ENCODE assay signal across 9 cellular contexts in genomic region chr11:69497221-69497787, GRCh38. TPM values are rescaled to one million over a fixed set of nuclear protein-coding genes. Genes with fewer than 3 reads are reported as not detected.
DNase-seq lines count a peak whose midpoint lies in the region; ATAC-seq and TF ChIP-seq lines count a peak whose summit lies in the region.
"Had no signal": no experiment of that assay in that cellular context is flagged by ENCODE, and none has a peak within 500 bp of the region (broad histone marks: within the 10 kb centered on the region; RNA-seq: fewer than 3 reads in every experiment).

No MANE protein-coding gene starts in this region.

- H3K27me3 ChIP-seq in Peyer's patch (no peaks in the 10 kb centered on the region), fibroblast of lung (ENCODE audit: control insufficient read depth, insufficient read depth, low read length) (no peaks in the 10 kb centered on the region)
- H3K27me3 ChIP-seq: BLaER1 treated with 17β-estradiol and CSF1 and Interleukin-3, amounts not matched to agents 10 nM and 100 nM had no signal

- peaks cover 0 to 36% (median 1%) of the 10 kb centered on the region in 4 donors for H3K4me1 ChIP-seq in Peyer's patch
- H3K4me1 ChIP-seq in fibroblast of lung (ENCODE audit: control insufficient read depth, extremely low read depth, insufficient read depth, low read length), result peaks cover 12% of the 10 kb centered on the region

- no peaks in the 10 kb centered on the region for H3K79me2 ChIP-seq in fibroblast of lung (ENCODE audit: control insufficient read depth, insufficient read depth, low read length)

- POLR2A ChIA-PET in AG04449 (lab: Yijun Ruan, JAX), result interaction anchor here (1.0 to 1.6 kb wide), 7 partner anchors 17 to 374 kb away, joined by 3 to 5 read pairs (median 4); no protein-coding TSS in a partner anchor

- peak overlapping the region; percentile 57 for H3K4me2 ChIP-seq in fibroblast of lung (ENCODE audit: extremely low read depth, insufficient read depth, low read length)
- H3K4me2 ChIP-seq: BLaER1 treated with 17β-estradiol and CSF1 and Interleukin-3, amounts not matched to agents 10 nM and 100 nM had no signal

- H3K9me3 ChIP-seq in Peyer's patch, result no peaks in the 10 kb centered on the region
- H3K9me3 ChIP-seq in fibroblast of lung (ENCODE audit: control insufficient read depth, insufficient read depth, low read depth, low read length), result no peaks in the 10 kb centered on the region
- H3K9me3 ChIP-seq: BLaER1 treated with 17β-estradiol and CSF1 and Interleukin-3, amounts not matched to agents 10 nM and 100 nM had no signal

- H3K27ac Mint-ChIP-seq in nephron, result peak overlapping the region; percentile 57 to 79 (median 70)
- no peak overlapping the region for H3K27ac Mint-ChIP-seq in activated naive CD4-positive, alpha-beta T cell treated with anti-CD3 and anti-CD28 coated beads for 36 hours

- H2AFZ ChIP-seq in fibroblast of lung (ENCODE audit: low read length), result no peak overlapping the region

- DNase-seq in AG04449 (ENCODE audit: low read depth, low spot score), result peak; percentile 67
- peak in 2 of 3 donors; percentile 22 to 55 for DNase-seq in Peyer's patch
- DNase-seq in fibroblast of lung (ENCODE audit: low read depth in 2 of 2), result peak; percentile 94 to 99
- no peak for DNase-seq in activated naive CD4-positive, alpha-beta T cell treated with anti-CD3 and anti-CD28 coated beads for 36 hours
- no peak for DNase-seq in HUDEP-2 (lab: John Stamatoyannopoulos, UW; ENCODE audit: unreplicated experiment in 76 of 76)

- peaks cover 34% of the 10 kb centered on the region for H3K27me3 Mint-ChIP-seq in nephron (ENCODE audit: low read depth)
- no peaks in the 10 kb centered on the region for H3K27me3 Mint-ChIP-seq in activated naive CD4-positive, alpha-beta T cell treated with anti-CD3 and anti-CD28 coated beads for 36 hours (ENCODE audit: low read depth)

- H3K9ac ChIP-seq in fibroblast of lung (ENCODE audit: insufficient read depth, low read length), result no peak overlapping the region
- H3K9ac ChIP-seq: BLaER1 treated with 17β-estradiol and CSF1 and Interleukin-3, amounts not matched to agents 10 nM and 100 nM had no signal

- H3K36me3 ChIP-seq in Peyer's patch (no peaks in the 10 kb centered on the region), fibroblast of lung (ENCODE audit: control insufficient read depth, insufficient read depth, low read length) (no peaks in the 10 kb centered on the region)
- H3K36me3 ChIP-seq: BLaER1 treated with 17β-estradiol and CSF1 and Interleukin-3, amounts not matched to agents 10 nM and 100 nM had no signal

- H3K27ac ChIP-seq in Peyer's patch (peak overlapping the region in 2 of 4 donors; percentile 29 to 45), fibroblast of lung (ENCODE audit: insufficient read depth, low read length) (no peak overlapping the region)
- H3K27ac ChIP-seq: BLaER1 treated with 17β-estradiol and CSF1 and Interleukin-3, amounts not matched to agents 10 nM and 100 nM had no signal

- peaks cover 30% of the 10 kb centered on the region for H3K4me1 Mint-ChIP-seq in nephron
- no peaks in the 10 kb centered on the region for H3K4me1 Mint-ChIP-seq in activated naive CD4-positive, alpha-beta T cell treated with anti-CD3 and anti-CD28 coated beads for 36 hours (ENCODE audit: low read depth)

- TF ChIP-seq POLR2A in Peyer's patch (IDR thresholded peaks at IDR 0.05), result no peak

- no peak overlapping the region for H3K4me3 ChIP-seq in AG04449 (ENCODE audit: low read depth, low read length)
- H3K4me3 ChIP-seq in Peyer's patch, result no peak overlapping the region
- H3K4me3 ChIP-seq in fibroblast of lung (replicated peaks in 1 of 4; ENCODE audit: control extremely low read depth in 1 of 4, insufficient read depth in 1 of 4, low read depth in 3 of 4, low read length in 4 of 4), result no peak overlapping the region
- H3K4me3 ChIP-seq: BLaER1 treated with 17β-estradiol and CSF1 and Interleukin-3, amounts not matched to agents 10 nM and 100 nM had no signal

- TF ChIP-seq CTCF in AG04449 (IDR thresholded peaks at IDR 0.05; ENCODE audit: insufficient read depth, low read length, missing control alignments) (no peak), Peyer's patch (IDR thresholded peaks at IDR 0.05) (no peak), fibroblast of lung (conservative IDR thresholded peaks at IDR 0.05 in 1 of 2, IDR thresholded peaks at IDR 0.05 in 1 of 2; ENCODE audit: low read depth in 1 of 2, low read length in 2 of 2) (no peak), nephron (IDR thresholded peaks at IDR 0.05; ENCODE audit: unreplicated experiment in 3 of 3) (no peak)

- ATAC-seq in HG03097 (IDR thresholded peaks at IDR 0.05; ENCODE audit: low FRiP score, unreplicated experiment) (no peak), GM18498 (IDR thresholded peaks at IDR 0.05; ENCODE audit: unreplicated experiment) (no peak)

- CTCF ChIA-PET in AG04449 (lab: Yijun Ruan, JAX), result no interaction called here
- CTCF ChIA-PET in activated naive CD4-positive, alpha-beta T cell treated with anti-CD3 and anti-CD28 coated beads for 36 hours (lab: Charles Lee), result no interaction called here

- no peaks in the 10 kb centered on the region for H4K20me1 ChIP-seq in fibroblast of lung (ENCODE audit: control insufficient read depth, extremely low read depth, insufficient read depth, low read length)

- H3K9me3 Mint-ChIP-seq in nephron, result no peaks in the 10 kb centered on the region
- H3K9me3 Mint-ChIP-seq in activated naive CD4-positive, alpha-beta T cell treated with anti-CD3 and anti-CD28 coated beads for 36 hours, result no peaks in the 10 kb centered on the region

- peak overlapping the region in 1 of 3 experiments; percentile 18 for H3K4me3 Mint-ChIP-seq in nephron
- H3K4me3 Mint-ChIP-seq in activated naive CD4-positive, alpha-beta T cell treated with anti-CD3 and anti-CD28 coated beads for 36 hours, result no peak overlapping the region

- H3K36me3 Mint-ChIP-seq in nephron (ENCODE audit: low read depth), result no peaks in the 10 kb centered on the region
- H3K36me3 Mint-ChIP-seq in activated naive CD4-positive, alpha-beta T cell treated with anti-CD3 and anti-CD28 coated beads for 36 hours (ENCODE audit: low read depth), result no peaks in the 10 kb centered on the region

- intact Hi-C loops in activated naive CD4-positive, alpha-beta T cell treated with anti-CD3 and anti-CD28 coated beads for 36 hours (cut with micrococcal nuclease), result no loop called here

RNA-seq across cellular contexts. Expression of gene LINC01488, which starts 15.8 kb away (rescaled TPM):
- total RNA-seq in Peyer's patch (not detected), fibroblast of lung (not detected in 2 replicates)
- polyA plus RNA-seq in fibroblast of lung, result not detected in 2 replicates
- 0.03 TPM in 1 of 2 replicates, not detected in the other for polyA plus RNA-seq in fibroblast of lung (2012)
- polyA minus RNA-seq in fibroblast of lung (ENCODE audit: low replicate concordance), result not detected in 2 replicates
- total RNA-seq in activated naive CD4-positive, alpha-beta T cell treated with anti-CD3 and anti-CD28 coated beads for 36 hours, result not detected

Comparison
In these comparisons a context has a peak if more than half of its experiments do, and no peak if none do; other contexts are left out.
1. DNase-seq: peak in AG04449 (single experiment), Peyer's patch (2 of 3) and fibroblast of lung (2 of 2); none in activated naive CD4-positive, alpha-beta T cell treated with anti-CD3 and anti-CD28 coated beads for 36 hours (single experiment) and HUDEP-2 (0 of 76).